Comparison of ENCODE assay signal across 11 cellular contexts in genomic region chr15:100114526-100114925, GRCh38.
DNase-seq lines count a peak whose midpoint lies in the region; ATAC-seq, FAIRE-seq and TF ChIP-seq lines count a peak whose summit lies in the region.
"Had no signal": no experiment of that assay in that cellular context is flagged by ENCODE, and none has a peak within 500 bp of the region (broad histone marks: within the 10 kb centered on the region; RNA-seq: fewer than 3 reads in every experiment).

No MANE protein-coding gene starts in this region.

- peak overlapping the region; percentile 49 for H3K4me3 Mint-ChIP-seq in chondrocyte (ENCODE audit: unreplicated experiment)
- H3K4me3 Mint-ChIP-seq: activated B cell treated with CpG ODN at 0.5 μM for 24 hours had no signal

- H3K4me3 ChIP-seq in liver (ENCODE audit: low read depth in 1 of 3, low read length in 3 of 3): no peak overlapping the region
- H3K4me3 ChIP-seq in stomach smooth muscle (ENCODE audit: low read length in 2 of 2): peak overlapping the region in 1 of 2 donors; percentile 35

- H3K27me3 ChIP-seq in liver (ENCODE audit: control insufficient read depth in 4 of 4, insufficient read depth in 4 of 4, low read length in 3 of 4): no peaks in the 10 kb centered on the region
- H3K27me3 ChIP-seq in stomach smooth muscle (ENCODE audit: control insufficient read depth in 1 of 2, insufficient read depth in 2 of 2, low read length in 2 of 2): no peaks in the 10 kb centered on the region

- CTCF ChIA-PET in HEK293T (lab: Yijun Ruan, JAX): no interaction called here

- H3K9ac ChIP-seq in liver (ENCODE audit: low read depth in 1 of 2, low read length in 2 of 2) (no peak overlapping the region), stomach smooth muscle (ENCODE audit: low read length in 2 of 2) (peak overlapping the region in 1 of 2 donors; percentile 21)

- no peak for ATAC-seq in HG02870 (IDR thresholded peaks at IDR 0.05; ENCODE audit: unreplicated experiment)
- ATAC-seq in GM18517 (IDR thresholded peaks at IDR 0.05; ENCODE audit: unreplicated experiment): no peak

- H3K27ac Mint-ChIP-seq in chondrocyte (ENCODE audit: unreplicated experiment): peak overlapping the region; percentile 93
- H3K27ac Mint-ChIP-seq: activated B cell treated with CpG ODN at 0.5 μM for 24 hours had no signal

- POLR2A ChIA-PET in HEK293T (lab: Yijun Ruan, JAX): no interaction called here

- DNase-seq in HTR-8/SVneo (ENCODE audit: insufficient read length, low spot score): peak; percentile 19
- DNase-seq in chondrocyte (ENCODE audit: low spot score): no peak
- no peak for DNase-seq in HEK293T (ENCODE audit: extremely low spot score)
- DNase-seq in DMS114 treated with DMSO at 0.1 percent for 48 hours (lab: John Stamatoyannopoulos, UW; ENCODE audit: unreplicated experiment): no peak
- DNase-seq: activated B cell treated with CpG ODN at 0.5 μM for 24 hours, GOT3, NCI-H524 had no signal

- H3K4me1 ChIP-seq in liver (ENCODE audit: control insufficient read depth in 4 of 4, insufficient read depth in 4 of 4, low read length in 3 of 4) (peaks cover 0 to 15% (median 0%) of the 10 kb centered on the region in 4 donors), stomach smooth muscle (ENCODE audit: control insufficient read depth, insufficient read depth, low read length) (peaks cover 49% of the 10 kb centered on the region)

- H3K9me3 ChIP-seq in liver (ENCODE audit: control insufficient read depth in 4 of 4, low read length in 3 of 4): no peaks in the 10 kb centered on the region
- H3K9me3 ChIP-seq in stomach smooth muscle (ENCODE audit: control insufficient read depth in 2 of 2, low read length in 2 of 2): no peaks in the 10 kb centered on the region

- FAIRE-seq in HTR-8/SVneo (lab: Jason Lieb, UNC): no peak

- H3K36me3 ChIP-seq in liver (ENCODE audit: control insufficient read depth in 4 of 4, insufficient read depth in 3 of 4, low read depth in 1 of 4, low read length in 3 of 4) (peaks cover 0 to 29% (median 5%) of the 10 kb centered on the region in 4 donors), stomach smooth muscle (ENCODE audit: control insufficient read depth in 2 of 2, insufficient read depth in 2 of 2, low read length in 2 of 2) (no peaks in the 10 kb centered on the region)

- no peaks in the 10 kb centered on the region for H3K27me3 Mint-ChIP-seq in chondrocyte (ENCODE audit: low read depth)

- H3K4me1 Mint-ChIP-seq in chondrocyte (ENCODE audit: low read depth): peaks cover 57% of the 10 kb centered on the region
- H3K4me1 Mint-ChIP-seq: activated B cell treated with CpG ODN at 0.5 μM for 24 hours had no signal

- WGBS in liver: 69% methylated on average over 11 of the region's 11 CpGs

- H3K9me3 Mint-ChIP-seq in chondrocyte (ENCODE audit: low read depth): peaks cover 2% of the 10 kb centered on the region
- H3K9me3 Mint-ChIP-seq: activated B cell treated with CpG ODN at 0.5 μM for 24 hours had no signal

- peak in 1 of 2 donors; percentile 1 for TF ChIP-seq RAD21 in liver (IDR thresholded peaks at IDR 0.05)

- H3K27ac ChIP-seq in liver (ENCODE audit: low read depth in 1 of 2, low read length in 2 of 2): peak overlapping the region; percentile 9 to 59
- H3K27ac ChIP-seq in stomach smooth muscle (ENCODE audit: low read length): peak overlapping the region; percentile 24

- H3K36me3 Mint-ChIP-seq in chondrocyte (ENCODE audit: low read depth): no peaks in the 10 kb centered on the region

- TF ChIP-seq CTCF in chondrocyte (IDR thresholded peaks at IDR 0.05) (no peak), liver (IDR thresholded peaks at IDR 0.05; ENCODE audit: low read depth, low read length, missing input control) (no peak)

TF ChIP-seq in liver, 16 proteins besides CTCF, POLR2A, EP300 and RAD21 (continues in another document):
- no peak for TF ChIP-seq JUND (IDR thresholded peaks at IDR 0.05)
- no peak for TF ChIP-seq NR2F2 (IDR thresholded peaks at IDR 0.05)
- TF ChIP-seq, protein P1, sequence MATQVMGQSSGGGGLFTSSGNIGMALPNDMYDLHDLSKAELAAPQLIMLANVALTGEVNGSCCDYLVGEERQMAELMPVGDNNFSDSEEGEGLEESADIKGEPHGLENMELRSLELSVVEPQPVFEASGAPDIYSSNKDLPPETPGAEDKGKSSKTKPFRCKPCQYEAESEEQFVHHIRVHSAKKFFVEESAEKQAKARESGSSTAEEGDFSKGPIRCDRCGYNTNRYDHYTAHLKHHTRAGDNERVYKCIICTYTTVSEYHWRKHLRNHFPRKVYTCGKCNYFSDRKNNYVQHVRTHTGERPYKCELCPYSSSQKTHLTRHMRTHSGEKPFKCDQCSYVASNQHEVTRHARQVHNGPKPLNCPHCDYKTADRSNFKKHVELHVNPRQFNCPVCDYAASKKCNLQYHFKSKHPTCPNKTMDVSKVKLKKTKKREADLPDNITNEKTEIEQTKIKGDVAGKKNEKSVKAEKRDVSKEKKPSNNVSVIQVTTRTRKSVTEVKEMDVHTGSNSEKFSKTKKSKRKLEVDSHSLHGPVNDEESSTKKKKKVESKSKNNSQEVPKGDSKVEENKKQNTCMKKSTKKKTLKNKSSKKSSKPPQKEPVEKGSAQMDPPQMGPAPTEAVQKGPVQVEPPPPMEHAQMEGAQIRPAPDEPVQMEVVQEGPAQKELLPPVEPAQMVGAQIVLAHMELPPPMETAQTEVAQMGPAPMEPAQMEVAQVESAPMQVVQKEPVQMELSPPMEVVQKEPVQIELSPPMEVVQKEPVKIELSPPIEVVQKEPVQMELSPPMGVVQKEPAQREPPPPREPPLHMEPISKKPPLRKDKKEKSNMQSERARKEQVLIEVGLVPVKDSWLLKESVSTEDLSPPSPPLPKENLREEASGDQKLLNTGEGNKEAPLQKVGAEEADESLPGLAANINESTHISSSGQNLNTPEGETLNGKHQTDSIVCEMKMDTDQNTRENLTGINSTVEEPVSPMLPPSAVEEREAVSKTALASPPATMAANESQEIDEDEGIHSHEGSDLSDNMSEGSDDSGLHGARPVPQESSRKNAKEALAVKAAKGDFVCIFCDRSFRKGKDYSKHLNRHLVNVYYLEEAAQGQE (IDR thresholded peaks at IDR 0.05): no peak
- TF ChIP-seq YY1 (IDR thresholded peaks at IDR 0.05): no peak
- no peak for TF ChIP-seq FOXA2 (IDR thresholded peaks at IDR 0.05)
- no peak for TF ChIP-seq MAX (IDR thresholded peaks at IDR 0.05)
- TF ChIP-seq HNF4G (IDR thresholded peaks at IDR 0.05): no peak
- no peak for TF ChIP-seq FOXA1 (IDR thresholded peaks at IDR 0.05)
- TF ChIP-seq HNF4A (conservative IDR thresholded peaks at IDR 0.05): no peak

TF ChIP-seq in HEK293T, 16 proteins besides CTCF, POLR2A, EP300 and RAD21:
- no peak for TF ChIP-seq SP1 (IDR thresholded peaks at IDR 0.05)
- no peak for TF ChIP-seq HDGF (IDR thresholded peaks at IDR 0.05; ENCODE audit: borderline replicate concordance)
- no peak for TF ChIP-seq FOXK2 (IDR thresholded peaks at IDR 0.05)
- no peak for TF ChIP-seq ZNF384 (IDR thresholded peaks at IDR 0.05)
- no peak for TF ChIP-seq ELF4 (IDR thresholded peaks at IDR 0.05)
- no peak for TF ChIP-seq LEF1 (IDR thresholded peaks at IDR 0.05; ENCODE audit: borderline replicate concordance)
- TF ChIP-seq SUZ12 (IDR thresholded peaks at IDR 0.05): no peak
- no peak for TF ChIP-seq PKNOX1 (IDR thresholded peaks at IDR 0.05)
- no peak for TF ChIP-seq CTBP1 (IDR thresholded peaks at IDR 0.05; ENCODE audit: borderline replicate concordance)
- TF ChIP-seq FOXA1 (IDR thresholded peaks at IDR 0.05): no peak
- TF ChIP-seq BHLHE40 (IDR thresholded peaks at IDR 0.05; ENCODE audit: borderline replicate concordance): no peak
- no peak for TF ChIP-seq L3MBTL2 (conservative IDR thresholded peaks at IDR 0.05)
TF ChIP-seq in HEK293T: peak in this region for 0.
